In the genomic region with DNA sequence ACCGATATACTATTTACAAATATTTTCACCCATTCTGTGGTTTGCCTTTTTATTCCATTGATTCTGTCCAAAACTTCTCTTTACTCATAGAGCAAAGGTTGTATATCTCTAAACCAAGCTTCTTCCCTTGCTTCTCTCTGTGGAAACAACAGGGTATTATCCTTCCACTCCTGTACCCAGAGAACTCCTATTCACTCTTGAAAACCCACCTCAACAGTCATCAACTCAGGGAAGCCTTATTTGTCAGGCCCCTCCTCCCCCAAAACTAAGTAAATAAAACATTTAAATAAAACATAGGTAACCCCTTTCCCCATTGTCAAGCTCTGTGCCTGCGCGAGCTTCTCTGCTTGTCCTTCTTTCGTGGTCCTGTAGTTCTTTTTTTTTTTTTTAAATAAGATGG, we compare ENCODE assay signal across 16 cellular contexts. TPM values are rescaled to one million over a fixed set of nuclear protein-coding genes. Genes with fewer than 3 reads are reported as not detected.
DNase-seq lines count a peak whose midpoint lies in the region; ATAC-seq and TF ChIP-seq lines count a peak whose summit lies in the region.
"Had no signal": no experiment of that assay in that cellular context is flagged by ENCODE, and none has a peak within 500 bp of the region (broad histone marks: within the 10 kb centered on the region; RNA-seq: fewer than 3 reads in every experiment).

No MANE protein-coding gene starts in this region.

- H2BK12ac ChIP-seq in H9 (ENCODE audit: insufficient read length, low read depth, low read length): no peak overlapping the region

- no peak overlapping the region for H3K4me3 Mint-ChIP-seq in H9
- H3K4me3 Mint-ChIP-seq in nephron progenitor cell: no peak overlapping the region
- no peak overlapping the region for H3K4me3 Mint-ChIP-seq in activated CD4-positive, alpha-beta T cell treated with anti-CD3 and anti-CD28 coated beads, Interleukin-2, amount 10 ng/mL, durations not matched to agents 24 days and 14 days
- H3K4me3 Mint-ChIP-seq: CD14-positive monocyte; CD4-positive, alpha-beta memory T cell had no signal

- no peak overlapping the region for H4K8ac ChIP-seq in H9 (replicated peaks; ENCODE audit: insufficient read length, low read depth, low read length)

- 98% methylated on average over 4 of the region's 4 CpGs for WGBS in SK-N-SH (ENCODE audit: low lambda C conversion rate)
- WGBS in H9 (ENCODE audit: extremely low coverage, insufficient read length, low lambda C conversion rate): no CpG with 5 or more reads among the region's 4 CpGs

- H3K27ac ChIP-seq in SK-N-SH (ENCODE audit: low read depth in 2 of 2, low read length in 1 of 2): no peak overlapping the region
- H3K27ac ChIP-seq in 22Rv1: peak overlapping the region; percentile 76
- no peak overlapping the region for H3K27ac ChIP-seq in H9 (ENCODE audit: insufficient read length, low read depth, low read length)
- H3K27ac ChIP-seq: BLaER1 had no signal

- H2BK15ac ChIP-seq in H9 (ENCODE audit: low read depth, low read length): no peak overlapping the region

- no peak for ATAC-seq in SK-N-SH treated with all-trans-retinoic acid at 6 μM for 48 hours

- no peaks in the 10 kb centered on the region for H3K9me2 ChIP-seq in SK-N-SH

- no peak overlapping the region for H3K4ac ChIP-seq in H9 (ENCODE audit: low read depth, low read length)

- H3K27ac Mint-ChIP-seq in H9 (peak overlapping the region in 2 of 3 experiments; percentile 1 to 91; a peak in 2 of 7 replicates), nephron progenitor cell (peak overlapping the region; percentile 60)
- no peak overlapping the region for H3K27ac Mint-ChIP-seq in activated CD4-positive, alpha-beta T cell treated with anti-CD3 and anti-CD28 coated beads, Interleukin-2, amount 10 ng/mL, durations not matched to agents 24 days and 14 days
- H3K27ac Mint-ChIP-seq: CD4-positive, alpha-beta memory T cell had no signal

- H2BK120ac ChIP-seq in H9 (ENCODE audit: low read depth, low read length, poor library complexity, severe bottlenecking): no peak overlapping the region

- H3K27me3 Mint-ChIP-seq in H9 (ENCODE audit: low read depth) (no peaks in the 10 kb centered on the region), nephron progenitor cell (ENCODE audit: low read depth, poor library complexity) (peaks cover 4% of the 10 kb centered on the region)
- H3K27me3 Mint-ChIP-seq in activated CD4-positive, alpha-beta T cell treated with anti-CD3 and anti-CD28 coated beads, Interleukin-2, amount 10 ng/mL, durations not matched to agents 24 days and 14 days: no peaks in the 10 kb centered on the region

- H2AK5ac ChIP-seq in H9 (ENCODE audit: insufficient read length, low read length): no peak overlapping the region

- peaks cover 3% of the 10 kb centered on the region for H3K79me1 ChIP-seq in H9 (ENCODE audit: insufficient read depth, low read depth, low read length, poor library complexity, severe bottlenecking)

- CTCF ChIA-PET in SK-N-SH (lab: Yijun Ruan, JAX): interaction anchor here (0.6 to 1.1 kb wide), 5 partner anchors 10 to 602 kb away, joined by 3 to 4 read pairs (median 3); no protein-coding TSS in a partner anchor

- no peaks in the 10 kb centered on the region for H3K27me3 ChIP-seq in SK-N-SH (ENCODE audit: insufficient read depth)
- H3K27me3 ChIP-seq in H9 (ENCODE audit: insufficient read depth, low read length): no peaks in the 10 kb centered on the region; the same call in 1 of the 2 replicates
- H3K27me3 ChIP-seq: BLaER1 had no signal

- no peak overlapping the region for H3T11ph ChIP-seq in H9 (ENCODE audit: low read length)

- H3K14ac ChIP-seq in H9 (ENCODE audit: insufficient read depth, low read length): no peak overlapping the region

- H3K4me3 ChIP-seq in SK-N-SH (ENCODE audit: low read depth in 2 of 2, low read length in 1 of 2): no peak overlapping the region
- H3K4me3 ChIP-seq: BLaER1 had no signal

- no peak overlapping the region for H2BK5ac ChIP-seq in H9 (ENCODE audit: insufficient read length, low read length)

- H3K9me3 Mint-ChIP-seq in H9 (no peaks in the 10 kb centered on the region; a peak in 1 of 5 replicates), nephron progenitor cell (peaks cover under 1% of the 10 kb centered on the region)
- peaks cover 6% of the 10 kb centered on the region for H3K9me3 Mint-ChIP-seq in activated CD4-positive, alpha-beta T cell treated with anti-CD3 and anti-CD28 coated beads, Interleukin-2, amount 10 ng/mL, durations not matched to agents 24 days and 14 days
- H3K9me3 Mint-ChIP-seq: CD4-positive, alpha-beta memory T cell had no signal

- no peak overlapping the region for H3K18ac ChIP-seq in H9 (ENCODE audit: insufficient read length, low read depth, low read length)

- H3F3A ChIP-seq in SK-N-SH (replicated peaks; ENCODE audit: insufficient read depth): peaks cover 8% of the 10 kb centered on the region

- peaks cover 38% of the 10 kb centered on the region; the same call in 1 of the 2 replicates for H4K20me1 ChIP-seq in SK-N-SH (ENCODE audit: insufficient read depth)
- peaks cover 7% of the 10 kb centered on the region for H4K20me1 ChIP-seq in H9 (ENCODE audit: control insufficient read depth, insufficient read depth, insufficient read length)

- TF ChIP-seq CTCF in SK-N-SH (IDR thresholded peaks at IDR 0.05) (no peak), 22Rv1 (IDR thresholded peaks at IDR 0.05) (no peak), H9 (conservative IDR thresholded peaks at IDR 0.05) (no peak), nephron progenitor cell (IDR thresholded peaks at IDR 0.05) (no peak)

- intact Hi-C loops in activated CD4-positive, alpha-beta T cell treated with anti-CD3 and anti-CD28 coated beads, Interleukin-2, amount 10 ng/mL, durations not matched to agents 24 days and 14 days (cut with micrococcal nuclease): no loop called here

- no peak for TF ChIP-seq RAD21 in SK-N-SH (IDR thresholded peaks at IDR 0.05; ENCODE audit: low read length)

- H3K23me2 ChIP-seq in H9 (ENCODE audit: insufficient read length, low read depth, low read length, poor library complexity, severe bottlenecking): no peaks in the 10 kb centered on the region

- POLR2A ChIA-PET in SK-N-SH (lab: Yijun Ruan, JAX): no interaction called here

- H3K9ac ChIP-seq in SK-N-SH (no peak overlapping the region), H9 (ENCODE audit: extremely low read depth, insufficient read length, low read length) (no peak overlapping the region)
- H3K9ac ChIP-seq: BLaER1 had no signal

- H3K56ac ChIP-seq in H9 (ENCODE audit: insufficient read length, low read depth, low read length): no peak overlapping the region

- H3K79me2 ChIP-seq in SK-N-SH (ENCODE audit: insufficient read depth) (peaks cover 47% of the 10 kb centered on the region), H9 (ENCODE audit: insufficient read depth, low read length) (peaks cover 3% of the 10 kb centered on the region; the same call in 1 of the 2 replicates)

- peaks cover 13 to 30% of the 10 kb centered on the region in 2 experiments for H3K4me1 Mint-ChIP-seq in H9
- peaks cover 29% of the 10 kb centered on the region for H3K4me1 Mint-ChIP-seq in nephron progenitor cell
- H3K4me1 Mint-ChIP-seq in activated CD4-positive, alpha-beta T cell treated with anti-CD3 and anti-CD28 coated beads, Interleukin-2, amount 10 ng/mL, durations not matched to agents 24 days and 14 days: peaks cover 3% of the 10 kb centered on the region
- H3K4me1 Mint-ChIP-seq: CD14-positive monocyte had no signal

- H2AFZ ChIP-seq in SK-N-SH (ENCODE audit: low read depth): no peak overlapping the region
- H2AFZ ChIP-seq in H9 (ENCODE audit: low read length): no peak overlapping the region

- H4K5ac ChIP-seq in H9 (ENCODE audit: insufficient read length, low read depth, low read length): no peak overlapping the region

- H3K4me1 ChIP-seq in SK-N-SH (ENCODE audit: control insufficient read depth in 1 of 2, insufficient read depth in 2 of 2, low read depth in 1 of 2, low read length in 1 of 2) (peaks cover 0 to 7% of the 10 kb centered on the region in 2 experiments; a peak in 1 of 4 replicates), H9 (ENCODE audit: insufficient read depth, low read length) (no peaks in the 10 kb centered on the region)

- H3K36me3 Mint-ChIP-seq in H9 (ENCODE audit: insufficient read depth in 1 of 3, low read depth in 3 of 3) (peaks cover 9 to 19% (median 11%) of the 10 kb centered on the region in 3 experiments; a peak in 6 of 7 replicates), nephron progenitor cell (ENCODE audit: low read depth) (peaks cover 46% of the 10 kb centered on the region)
- no peaks in the 10 kb centered on the region for H3K36me3 Mint-ChIP-seq in activated CD4-positive, alpha-beta T cell treated with anti-CD3 and anti-CD28 coated beads, Interleukin-2, amount 10 ng/mL, durations not matched to agents 24 days and 14 days (ENCODE audit: low read depth)
- H3K36me3 Mint-ChIP-seq: CD14-positive monocyte; CD4-positive, alpha-beta memory T cell had no signal

- H4K91ac ChIP-seq in H9 (ENCODE audit: insufficient read length, low read depth, low read length): no peak overlapping the region

- H2BK20ac ChIP-seq in H9 (ENCODE audit: low read depth, low read length, poor library complexity, severe bottlenecking): no peak overlapping the region

- no peaks in the 10 kb centered on the region for H3K9me3 ChIP-seq in SK-N-SH
- no peaks in the 10 kb centered on the region for H3K9me3 ChIP-seq in H9 (ENCODE audit: control insufficient read depth, low read depth, low read length)
- H3K9me3 ChIP-seq: BLaER1 had no signal

- TF ChIP-seq EP300 in SK-N-SH (IDR thresholded peaks at IDR 0.05; ENCODE audit: borderline replicate concordance in 1 of 2, low read depth in 1 of 2, low read length in 1 of 2): no peak

- no peak overlapping the region for H3K23ac ChIP-seq in H9 (ENCODE audit: insufficient read length, low read depth, low read length)

- DNase-seq in SK-N-SH (no peak), H9 (no peak), nephron progenitor cell (no peak)
- no peak for DNase-seq in activated CD4-positive, alpha-beta T cell treated with anti-CD3 and anti-CD28 coated beads, Interleukin-2, amount 10 ng/mL, durations not matched to agents 24 days and 14 days
- DNase-seq in activated CD4-positive, alpha-beta T cell treated with anti-CD3 and anti-CD28 coated beads for 4 hours: no peak
- DNase-seq in central memory CD4-positive, alpha-beta T cell: no peak
- DNase-seq: 8988T; CD4-positive, alpha-beta memory T cell; DMS79 treated with DMSO at 0.1 percent for 48 hours; EL; GOT3; H7 had no signal

- H3K36me3 ChIP-seq in SK-N-SH (replicated peaks in 1 of 2; ENCODE audit: control insufficient read depth in 1 of 2, insufficient read depth in 2 of 2, low read length in 1 of 2): no peaks in the 10 kb centered on the region

- H3K4me2 ChIP-seq in SK-N-SH: no peak overlapping the region
- H3K4me2 ChIP-seq in H9 (ENCODE audit: insufficient read depth, insufficient read length, low read length): no peak overlapping the region
- H3K4me2 ChIP-seq: BLaER1 had no signal

TF ChIP-seq in SK-N-SH treated with all-trans-retinoic acid at 6 μM for 48 hours, 23 proteins besides CTCF, POLR2A, EP300 and RAD21 (continues in another document):
- TF ChIP-seq TOX (CRISPR knock-in tag; IDR thresholded peaks at IDR 0.05; ENCODE audit: borderline replicate concordance): no peak

RNA-seq across cellular contexts. Expression of a gene that starts 44.6 kb away (rescaled TPM):
- polyA plus RNA-seq in SK-N-SH (2012; rRNA removed): 20.2 and 26.4 TPM in 2 replicates
- polyA plus RNA-seq in SK-N-SH (2012; cell fraction: cytosol; rRNA removed): 13.9 and 18.4 TPM in 2 replicates
- 29.0 and 37.8 TPM in 2 replicates for polyA plus RNA-seq in SK-N-SH (2012; cell fraction: nucleus; rRNA removed)
- 34.3 and 39.9 TPM in 2 replicates for total RNA-seq in H9 (2021)
- total RNA-seq in activated CD4-positive, alpha-beta T cell treated with anti-CD3 and anti-CD28 coated beads, Interleukin-2, amount 10 ng/mL, durations not matched to agents 24 days and 14 days: 1.4 and 2.7 TPM in 2 replicates
- polyA plus RNA-seq: CD14-positive monocyte had no signal
